8 cellular contexts compared by ENCODE assay signal in genomic region chr2:240585681-240586197, GRCh38. TPM values are rescaled to one million over a fixed set of nuclear protein-coding genes. Genes with fewer than 3 reads are reported as not detected.
DNase-seq lines count a peak whose midpoint lies in the region; ATAC-seq, FAIRE-seq and TF ChIP-seq lines count a peak whose summit lies in the region.

No MANE protein-coding gene starts in this region.

- TF ChIP-seq EP300 in K562 (IDR thresholded peaks at IDR 0.05; ENCODE audit: low read length) = no peak
- TF ChIP-seq EP300 in suprapubic skin (IDR thresholded peaks at IDR 0.05) = no peak

- H2AFZ ChIP-seq in K562 (ENCODE audit: low read depth, low read length) = no peak overlapping the region

- H3K27ac ChIP-seq in KOPT-K1 (ENCODE audit: low read depth, low read length, poor library complexity, severe bottlenecking) = peak overlapping the region; percentile 94
- H3K27ac ChIP-seq in K562 (ENCODE audit: extremely low read depth, low read depth, low read length) = peak overlapping the region; percentile 87; the same call in 1 of the 3 replicates
- peak overlapping the region; percentile 94 for H3K27ac ChIP-seq in suprapubic skin

- H3K9ac ChIP-seq in K562 (ENCODE audit: insufficient read depth in 1 of 2, low read depth in 2 of 2, low read length in 2 of 2) = peak overlapping the region; percentile 82 to 95

- peaks cover 31 to 49% of the 10 kb centered on the region in 2 experiments for H3K4me1 ChIP-seq in K562 (replicated peaks in 1 of 2; ENCODE audit: control insufficient read depth in 2 of 2, insufficient read depth in 2 of 2, low read length in 2 of 2)
- H3K4me1 ChIP-seq in suprapubic skin = peaks cover 40% of the 10 kb centered on the region

- intact Hi-C loops in K562 (cut with micrococcal nuclease) = no loop called here

- H4K20me1 ChIP-seq in K562 (replicated peaks; ENCODE audit: control insufficient read depth, insufficient read depth, low read length) = no peaks in the 10 kb centered on the region; the same call in 1 of the 2 replicates

- TF ChIP-seq CTCF in K562 (IDR thresholded peaks at IDR 0.05 in 2 of 3, conservative IDR thresholded peaks at IDR 0.05 in 1 of 3; ENCODE audit: insufficient read depth in 2 of 3, low read depth in 1 of 3, low read length in 3 of 3) = no peak
- TF ChIP-seq CTCF in kidney epithelial cell (IDR thresholded peaks at IDR 0.05; ENCODE audit: insufficient read depth, low read length, poor library complexity, severe bottlenecking) = no peak
- TF ChIP-seq CTCF in suprapubic skin (IDR thresholded peaks at IDR 0.05) = no peak

- H3K4me3 ChIP-seq in K562 (peak overlapping the region; percentile 92), kidney epithelial cell (ENCODE audit: low read depth, low read length) (peak overlapping the region; percentile 71), suprapubic skin (peak overlapping the region; percentile 98)

- in situ Hi-C loops in K562 (cut with MboI) = no loop called here

- H3K36me3 ChIP-seq in KOPT-K1 (ENCODE audit: insufficient read depth, low read length) (peaks cover 23% of the 10 kb centered on the region), K562 (ENCODE audit: control insufficient read depth, insufficient read depth, low read length) (peaks cover 20% of the 10 kb centered on the region; the same call in 2 of the 3 replicates), kidney epithelial cell (ENCODE audit: control insufficient read depth, insufficient read depth, low read length) (no peaks in the 10 kb centered on the region), suprapubic skin (peaks cover 15% of the 10 kb centered on the region)

- H3K79me2 ChIP-seq in K562 (ENCODE audit: control insufficient read depth, insufficient read depth, low read length) = peaks cover 59% of the 10 kb centered on the region

- TF ChIP-seq POLR2A in K562 (conservative IDR thresholded peaks at IDR 0.05) (no peak), suprapubic skin (IDR thresholded peaks at IDR 0.05) (no peak)

- no peak for TF ChIP-seq RAD21 in K562 (CRISPR knock-in tag; conservative IDR thresholded peaks at IDR 0.05 in 1 of 2, IDR thresholded peaks at IDR 0.05 in 1 of 2)

- H3K4me2 ChIP-seq in K562 (ENCODE audit: insufficient read depth, low read length) = peak overlapping the region; percentile 93

- 1% methylated on average over 12 of the region's 20 CpGs for WGBS in K562 (ENCODE audit: insufficient coverage, low coverage, missing lambda C conversion rate)
- WGBS in suprapubic skin = 0% methylated on average over 5 of the region's 20 CpGs

- DNase-seq in K562 (ENCODE audit: extremely low read depth in 1 of 4, low spot score in 3 of 4) = no peak
- DNase-seq in kidney epithelial cell (ENCODE audit: low read depth) = no peak
- no peak for DNase-seq in suprapubic skin (ENCODE audit: low spot score in 2 of 2)
- DNase-seq in NCI-H187 (lab: John Stamatoyannopoulos, UW) = no peak
- DNase-seq in NCI-H524 treated with DMSO at 0.1 percent for 48 hours (lab: John Stamatoyannopoulos, UW) = no peak

- H3K27me3 ChIP-seq in K562 (ENCODE audit: control insufficient read depth in 2 of 2, insufficient read depth in 2 of 2, low read length in 2 of 2) = no peaks in the 10 kb centered on the region
- no peaks in the 10 kb centered on the region for H3K27me3 ChIP-seq in kidney epithelial cell (ENCODE audit: control insufficient read depth, insufficient read depth, low read length)
- H3K27me3 ChIP-seq in suprapubic skin = no peaks in the 10 kb centered on the region

- no peak for ATAC-seq in K562
- ATAC-seq in HG03571 (IDR thresholded peaks at IDR 0.05; ENCODE audit: unreplicated experiment) = no peak
- no peak for ATAC-seq in GM21825 (IDR thresholded peaks at IDR 0.05; ENCODE audit: unreplicated experiment)

- H3K9me3 ChIP-seq in KOPT-K1 (ENCODE audit: insufficient read depth, low read length, poor library complexity, severe bottlenecking) (no peaks in the 10 kb centered on the region), K562 (replicated peaks; ENCODE audit: control insufficient read depth, insufficient read depth, low read depth, low read length) (no peaks in the 10 kb centered on the region), suprapubic skin (no peaks in the 10 kb centered on the region)

- CTCF ChIA-PET in K562 (lab: Yijun Ruan, JAX; ENCODE audit: low intra/inter-chr PET ratio) = no interaction called here

- BruUV-seq in K562 (replicated peaks; lab: Mats Ljungman, UMichigan) = TSS peak; percentile 68

- no peak for FAIRE-seq in K562 (lab: Jason Lieb, UNC)

- H3K9me1 ChIP-seq in K562 (ENCODE audit: control insufficient read depth, insufficient read depth, low read length) = no peaks in the 10 kb centered on the region

- POLR2A ChIA-PET in K562 (lab: Yijun Ruan, JAX) = interaction anchor here (0.5 to 2.2 kb wide), 5 partner anchors 11 to 25 kb away, joined by 3 to 26 read pairs (median 6); no protein-coding TSS in a partner anchor

RNA-seq across cellular contexts. Expression of gene CAPN10, which starts 0.8 kb away (rescaled TPM):
- total RNA-seq in K562 (2011; cell fraction: chromatin; rRNA removed; ENCODE audit: low replicate concordance) = 47.6 and 128 TPM in 2 replicates
- 79.5 and 81.2 TPM in 2 replicates for total RNA-seq in K562 (2011; cell fraction: nucleolus; rRNA removed)
- total RNA-seq in K562 (2011; cell fraction: nucleoplasm; rRNA removed) = 52.6 and 61.5 TPM in 2 replicates
- total RNA-seq in K562 (2014; rRNA removed) = 18.6 and 24.3 TPM in 2 replicates
- 3.7 and 4.1 TPM in 2 replicates for total RNA-seq in K562 (2014; rRNA removed; fragmentation: Illumina TruSeq; extraction: Trizol)
- 10.4 and 14.5 TPM in 2 replicates for total RNA-seq in K562 (2015; rRNA removed; fragmentation: Illumina TruSeq; extraction: Trizol)
- total RNA-seq in K562 (2021) = 19.3 and 25.3 TPM in 2 replicates
- polyA plus RNA-seq in K562 (2011; rRNA removed) = 8.4 and 14.0 TPM in 2 replicates
- polyA plus RNA-seq in K562 (2011; cell fraction: cytosol; rRNA removed) = 8.3 and 17.5 TPM in 2 replicates
- polyA plus RNA-seq in K562 (2011; cell fraction: nucleus; rRNA removed) = 81.9 and 107 TPM in 2 replicates
- polyA plus RNA-seq in K562 (2012) = 11.4 and 22.7 TPM in 2 replicates
- polyA plus RNA-seq in K562 (2014; fragmentation: Illumina TruSeq; extraction: Trizol) = 4.7 and 8.9 TPM in 2 replicates
- polyA plus RNA-seq in K562 (2014; fragmentation: Nextera tagmentation; extraction: Ambion mirVana) = under 1 TPM; 0.08 to 0.41 TPM
- 26.1 and 26.8 TPM in 2 replicates for polyA plus RNA-seq in K562 (2014; rRNA removed)
- 3.7 and 4.6 TPM in 2 replicates for polyA minus RNA-seq in K562 (2011; rRNA and poly(A)+ RNA removed)
- polyA minus RNA-seq in K562 (2011; cell fraction: cytosol; rRNA and poly(A)+ RNA removed) = 7.4 and 9.3 TPM in 2 replicates
- polyA minus RNA-seq in K562 (2011; cell fraction: nucleus; rRNA and poly(A)+ RNA removed) = 26.9 and 33.0 TPM in 2 replicates
- total RNA-seq in kidney epithelial cell = 31.5 and 39.2 TPM in 2 replicates
- total RNA-seq in suprapubic skin = 10 to 100 TPM; 31.3 to 73.6 (median 37.9) TPM

RNA-seq across cellular contexts. Expression of gene RNPEPL1, which starts 17.5 kb away (rescaled TPM):
- total RNA-seq in K562 (2011; cell fraction: chromatin; rRNA removed; ENCODE audit: low replicate concordance) = 13.5 and 56.3 TPM in 2 replicates
- 37.2 and 53.2 TPM in 2 replicates for total RNA-seq in K562 (2011; cell fraction: nucleolus; rRNA removed)
- 20.7 and 21.8 TPM in 2 replicates for total RNA-seq in K562 (2011; cell fraction: nucleoplasm; rRNA removed)
- total RNA-seq in K562 (2014; rRNA removed) (15.7 and 25.3 TPM in 2 replicates), K562 (2014; rRNA removed; fragmentation: Illumina TruSeq; extraction: Trizol) (1.7 and 2.5 TPM in 2 replicates), K562 (2015; rRNA removed; fragmentation: Illumina TruSeq; extraction: Trizol) (7.0 and 7.1 TPM in 2 replicates), K562 (2021) (38.3 and 38.7 TPM in 2 replicates), kidney epithelial cell (91.3 and 122 TPM in 2 replicates), suprapubic skin (100 to 1,000 TPM in 1 of 4 donors, 10 to 100 TPM in 3; 70.8 to 104 (median 72.6) TPM)
- polyA plus RNA-seq in K562 (2011; rRNA removed) (5.5 and 10.0 TPM in 2 replicates), K562 (2014; fragmentation: Illumina TruSeq; extraction: Trizol) (5.6 and 21.3 TPM in 2 replicates), K562 (2014; fragmentation: Nextera tagmentation; extraction: Ambion mirVana) (under 1 TPM; 0.07 to 0.45 TPM), K562 (2014; rRNA removed) (21.9 and 28.2 TPM in 2 replicates)
- polyA plus RNA-seq in K562 (2011; cell fraction: cytosol; rRNA removed) = 12.6 and 28.4 TPM in 2 replicates
- 56.7 and 79.9 TPM in 2 replicates for polyA plus RNA-seq in K562 (2011; cell fraction: nucleus; rRNA removed)
- 21.9 and 55.2 TPM in 2 replicates for polyA plus RNA-seq in K562 (2012)
- polyA minus RNA-seq in K562 (2011; rRNA and poly(A)+ RNA removed) = 1.9 and 3.7 TPM in 2 replicates
- 29.7 and 42.0 TPM in 2 replicates for polyA minus RNA-seq in K562 (2011; cell fraction: cytosol; rRNA and poly(A)+ RNA removed)
- 17.6 and 18.4 TPM in 2 replicates for polyA minus RNA-seq in K562 (2011; cell fraction: nucleus; rRNA and poly(A)+ RNA removed)

RNA-seq across cellular contexts. Expression of gene DUSP28, which starts 25.6 kb away (rescaled TPM):
- 9.2 and 12.9 TPM in 2 replicates for total RNA-seq in K562 (2011; cell fraction: chromatin; rRNA removed; ENCODE audit: low replicate concordance)
- total RNA-seq in K562 (2011; cell fraction: nucleolus; rRNA removed) = 7.8 and 10.5 TPM in 2 replicates
- 11.3 and 11.6 TPM in 2 replicates for total RNA-seq in K562 (2011; cell fraction: nucleoplasm; rRNA removed)
- total RNA-seq in K562 (2014; rRNA removed) (5.1 and 5.6 TPM in 2 replicates), K562 (2014; rRNA removed; fragmentation: Illumina TruSeq; extraction: Trizol) (4.2 and 5.8 TPM in 2 replicates), K562 (2015; rRNA removed; fragmentation: Illumina TruSeq; extraction: Trizol) (3.6 and 4.3 TPM in 2 replicates), K562 (2021) (3.3 and 6.3 TPM in 2 replicates), kidney epithelial cell (4.2 and 7.6 TPM in 2 replicates), suprapubic skin (10 to 100 TPM in 1 of 4 donors, 1 to 10 TPM in 3; 6.3 to 10.4 (median 8.3) TPM)
- polyA plus RNA-seq in K562 (2011; rRNA removed) (7.5 and 8.1 TPM in 2 replicates), K562 (2014; fragmentation: Illumina TruSeq; extraction: Trizol) (4.1 and 4.7 TPM in 2 replicates), K562 (2014; fragmentation: Nextera tagmentation; extraction: Ambion mirVana) (1 to 10 TPM; 2.8 to 4.2 TPM), K562 (2014; rRNA removed) (4.7 and 5.4 TPM in 2 replicates)
- polyA plus RNA-seq in K562 (2011; cell fraction: cytosol; rRNA removed) = 6.5 and 7.1 TPM in 2 replicates
- polyA plus RNA-seq in K562 (2011; cell fraction: nucleus; rRNA removed) = 6.2 and 6.6 TPM in 2 replicates
- 5.6 and 7.6 TPM in 2 replicates for polyA plus RNA-seq in K562 (2012)
- polyA minus RNA-seq in K562 (2011; rRNA and poly(A)+ RNA removed) = 4.2 and 5.7 TPM in 2 replicates
- polyA minus RNA-seq in K562 (2011; cell fraction: cytosol; rRNA and poly(A)+ RNA removed) = 1.2 and 2.1 TPM in 2 replicates
- polyA minus RNA-seq in K562 (2011; cell fraction: nucleus; rRNA and poly(A)+ RNA removed) = 3.4 and 3.8 TPM in 2 replicates

RNA-seq across cellular contexts. Expression of gene ANKMY1, which starts 28.0 kb away (rescaled TPM):
- 94.4 and 106 TPM in 2 replicates for total RNA-seq in K562 (2011; cell fraction: chromatin; rRNA removed; ENCODE audit: low replicate concordance)
- 48.0 and 49.5 TPM in 2 replicates for total RNA-seq in K562 (2011; cell fraction: nucleolus; rRNA removed)
- 47.5 and 60.0 TPM in 2 replicates for total RNA-seq in K562 (2011; cell fraction: nucleoplasm; rRNA removed)
- total RNA-seq in K562 (2014; rRNA removed) (7.7 and 8.2 TPM in 2 replicates), K562 (2014; rRNA removed; fragmentation: Illumina TruSeq; extraction: Trizol) (4.4 and 6.4 TPM in 2 replicates), K562 (2015; rRNA removed; fragmentation: Illumina TruSeq; extraction: Trizol) (10.7 and 12.3 TPM in 2 replicates), K562 (2021) (15.1 and 16.0 TPM in 2 replicates), kidney epithelial cell (7.1 and 13.1 TPM in 2 replicates), suprapubic skin (10 to 100 TPM; 12.2 to 52.1 (median 23.0) TPM)
- polyA plus RNA-seq in K562 (2011; rRNA removed) (13.0 and 18.7 TPM in 2 replicates), K562 (2014; fragmentation: Illumina TruSeq; extraction: Trizol) (12.4 and 13.8 TPM in 2 replicates), K562 (2014; fragmentation: Nextera tagmentation; extraction: Ambion mirVana) (under 1 TPM; 0.75 to 0.87 TPM), K562 (2014; rRNA removed) (11.7 and 11.9 TPM in 2 replicates)
- polyA plus RNA-seq in K562 (2011; cell fraction: cytosol; rRNA removed) = 13.4 and 18.3 TPM in 2 replicates
- polyA plus RNA-seq in K562 (2011; cell fraction: nucleus; rRNA removed) = 66.3 and 91.6 TPM in 2 replicates
- polyA plus RNA-seq in K562 (2012) = 12.3 and 19.9 TPM in 2 replicates
- 22.6 and 23.1 TPM in 2 replicates for polyA minus RNA-seq in K562 (2011; rRNA and poly(A)+ RNA removed)
- 9.9 and 13.2 TPM in 2 replicates for polyA minus RNA-seq in K562 (2011; cell fraction: cytosol; rRNA and poly(A)+ RNA removed)
- polyA minus RNA-seq in K562 (2011; cell fraction: nucleus; rRNA and poly(A)+ RNA removed) = 34.6 and 45.8 TPM in 2 replicates

RNA-seq across cellular contexts. Expression of gene GPR35, which starts 39.5 kb away (rescaled TPM):
- total RNA-seq in K562 (2011; cell fraction: chromatin; rRNA removed; ENCODE audit: low replicate concordance) = 0.40 and 0.76 TPM in 2 replicates
- total RNA-seq in K562 (2011; cell fraction: nucleolus; rRNA removed) = 0.50 and 0.53 TPM in 2 replicates
- 0.73 TPM in 1 of 2 replicates, not detected in the other for total RNA-seq in K562 (2011; cell fraction: nucleoplasm; rRNA removed)
- total RNA-seq in K562 (2014; rRNA removed) = 0.50 TPM in 1 of 2 replicates, not detected in the other
- total RNA-seq in K562 (2014; rRNA removed; fragmentation: Illumina TruSeq; extraction: Trizol) = 0.07 TPM in 1 of 2 replicates, not detected in the other
- 0.29 and 0.34 TPM in 2 replicates for total RNA-seq in K562 (2015; rRNA removed; fragmentation: Illumina TruSeq; extraction: Trizol)
- total RNA-seq in K562 (2021) = 0.20 and 0.33 TPM in 2 replicates
- polyA plus RNA-seq in K562 (2011; rRNA removed) = 0.04 and 0.19 TPM in 2 replicates
- 0.13 and 0.25 TPM in 2 replicates for polyA plus RNA-seq in K562 (2011; cell fraction: cytosol; rRNA removed)
- 1.2 TPM in 2 replicates for polyA plus RNA-seq in K562 (2011; cell fraction: nucleus; rRNA removed)
- 0.29 and 1.5 TPM in 2 replicates for polyA plus RNA-seq in K562 (2012)
- polyA plus RNA-seq in K562 (2014; fragmentation: Illumina TruSeq; extraction: Trizol) = 0.08 TPM in 1 of 2 replicates, not detected in the other
- not detected for polyA plus RNA-seq in K562 (2014; fragmentation: Nextera tagmentation; extraction: Ambion mirVana)
- 0.12 and 0.29 TPM in 2 replicates for polyA plus RNA-seq in K562 (2014; rRNA removed)
- polyA minus RNA-seq in K562 (2011; rRNA and poly(A)+ RNA removed) = 0.11 and 0.15 TPM in 2 replicates
- not detected in 2 replicates for polyA minus RNA-seq in K562 (2011; cell fraction: cytosol; rRNA and poly(A)+ RNA removed)
- polyA minus RNA-seq in K562 (2011; cell fraction: nucleus; rRNA and poly(A)+ RNA removed) = 0.13 and 0.22 TPM in 2 replicates
- 0.62 and 1.3 TPM in 2 replicates for total RNA-seq in kidney epithelial cell
- total RNA-seq in suprapubic skin = 1 to 10 TPM; 1.4 to 7.5 (median 2.5) TPM
